2 cellular contexts compared by ENCODE assay signal in the genomic region with DNA sequence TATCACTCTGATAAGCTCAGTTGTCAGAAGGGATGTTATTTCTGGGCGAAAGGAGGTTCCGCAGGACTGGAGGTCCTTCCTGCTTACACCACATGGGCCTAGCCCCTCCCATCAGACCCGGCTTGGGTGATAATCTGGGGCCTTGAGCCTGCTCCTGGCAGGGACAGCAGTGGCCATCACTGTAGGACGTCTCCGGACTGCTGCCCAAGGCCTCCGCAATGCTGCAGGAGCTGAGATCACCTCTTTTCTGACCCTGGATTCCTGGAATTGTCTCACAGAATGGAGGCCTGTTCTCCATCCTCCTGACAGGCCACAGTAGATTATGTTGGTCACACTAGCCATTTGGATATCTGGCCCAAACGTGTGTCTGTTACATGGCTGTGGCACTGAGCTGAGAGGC.
A peak's percentile ranks its signal among the peaks of the same experiment; 100 is the strongest.
TF ChIP-seq lines count a peak whose summit lies in the region.

No MANE protein-coding gene starts in this region.

TF ChIP-seq in SK-N-SH, 30 proteins besides CTCF, POLR2A, EP300 and RAD21:
- TF ChIP-seq RCOR1 (IDR thresholded peaks at IDR 0.05; ENCODE audit: low read length) (0 out of 2 replicates have a peak, but pooled peaks have one; percentile 26), EZH2phosphoT487 (IDR thresholded peaks at IDR 0.05; ENCODE audit: borderline replicate concordance, low read depth) (no peak)
TF ChIP-seq in SK-N-SH: peak in this region for 1.

TF ChIP-seq in SK-N-SH treated with all-trans-retinoic acid at 6 μM for 48 hours, 23 proteins besides CTCF, POLR2A, EP300 and RAD21:
- TF ChIP-seq ZC3H10 (CRISPR knock-in tag; IDR thresholded peaks at IDR 0.05) (no peak), ZFP3 (CRISPR knock-in tag; IDR thresholded peaks at IDR 0.05) (no peak), CSDC2 (CRISPR knock-in tag; IDR thresholded peaks at IDR 0.05) (no peak), ZNF565 (CRISPR knock-in tag; conservative IDR thresholded peaks at IDR 0.05; ENCODE audit: low read depth) (no peak)
- TF ChIP-seq, protein P1, sequence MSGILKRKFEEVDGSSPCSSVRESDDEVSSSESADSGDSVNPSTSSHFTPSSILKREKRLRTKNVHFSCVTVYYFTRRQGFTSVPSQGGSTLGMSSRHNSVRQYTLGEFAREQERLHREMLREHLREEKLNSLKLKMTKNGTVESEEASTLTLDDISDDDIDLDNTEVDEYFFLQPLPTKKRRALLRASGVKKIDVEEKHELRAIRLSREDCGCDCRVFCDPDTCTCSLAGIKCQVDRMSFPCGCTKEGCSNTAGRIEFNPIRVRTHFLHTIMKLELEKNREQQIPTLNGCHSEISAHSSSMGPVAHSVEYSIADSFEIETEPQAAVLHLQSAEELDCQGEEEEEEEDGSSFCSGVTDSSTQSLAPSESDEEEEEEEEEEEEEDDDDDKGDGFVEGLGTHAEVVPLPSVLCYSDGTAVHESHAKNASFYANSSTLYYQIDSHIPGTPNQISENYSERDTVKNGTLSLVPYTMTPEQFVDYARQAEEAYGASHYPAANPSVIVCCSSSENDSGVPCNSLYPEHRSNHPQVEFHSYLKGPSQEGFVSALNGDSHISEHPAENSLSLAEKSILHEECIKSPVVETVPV (CRISPR knock-in tag; IDR thresholded peaks at IDR 0.05): no peak
- TF ChIP-seq, protein P2, sequence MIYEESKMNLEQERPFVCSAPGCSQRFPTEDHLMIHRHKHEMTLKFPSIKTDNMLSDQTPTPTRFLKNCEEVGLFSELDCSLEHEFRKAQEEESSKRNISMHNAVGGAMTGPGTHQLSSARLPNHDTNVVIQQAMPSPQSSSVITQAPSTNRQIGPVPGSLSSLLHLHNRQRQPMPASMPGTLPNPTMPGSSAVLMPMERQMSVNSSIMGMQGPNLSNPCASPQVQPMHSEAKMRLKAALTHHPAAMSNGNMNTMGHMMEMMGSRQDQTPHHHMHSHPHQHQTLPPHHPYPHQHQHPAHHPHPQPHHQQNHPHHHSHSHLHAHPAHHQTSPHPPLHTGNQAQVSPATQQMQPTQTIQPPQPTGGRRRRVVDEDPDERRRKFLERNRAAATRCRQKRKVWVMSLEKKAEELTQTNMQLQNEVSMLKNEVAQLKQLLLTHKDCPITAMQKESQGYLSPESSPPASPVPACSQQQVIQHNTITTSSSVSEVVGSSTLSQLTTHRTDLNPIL (CRISPR knock-in tag; IDR thresholded peaks at IDR 0.05; ENCODE audit: low read depth): no peak
- TF ChIP-seq, protein P3, sequence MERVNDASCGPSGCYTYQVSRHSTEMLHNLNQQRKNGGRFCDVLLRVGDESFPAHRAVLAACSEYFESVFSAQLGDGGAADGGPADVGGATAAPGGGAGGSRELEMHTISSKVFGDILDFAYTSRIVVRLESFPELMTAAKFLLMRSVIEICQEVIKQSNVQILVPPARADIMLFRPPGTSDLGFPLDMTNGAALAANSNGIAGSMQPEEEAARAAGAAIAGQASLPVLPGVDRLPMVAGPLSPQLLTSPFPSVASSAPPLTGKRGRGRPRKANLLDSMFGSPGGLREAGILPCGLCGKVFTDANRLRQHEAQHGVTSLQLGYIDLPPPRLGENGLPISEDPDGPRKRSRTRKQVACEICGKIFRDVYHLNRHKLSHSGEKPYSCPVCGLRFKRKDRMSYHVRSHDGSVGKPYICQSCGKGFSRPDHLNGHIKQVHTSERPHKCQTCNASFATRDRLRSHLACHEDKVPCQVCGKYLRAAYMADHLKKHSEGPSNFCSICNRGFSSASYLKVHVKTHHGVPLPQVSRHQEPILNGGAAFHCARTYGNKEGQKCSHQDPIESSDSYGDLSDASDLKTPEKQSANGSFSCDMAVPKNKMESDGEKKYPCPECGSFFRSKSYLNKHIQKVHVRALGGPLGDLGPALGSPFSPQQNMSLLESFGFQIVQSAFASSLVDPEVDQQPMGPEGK (CRISPR knock-in tag; IDR thresholded peaks at IDR 0.05; ENCODE audit: borderline replicate concordance): no peak
